In the genomic region with DNA sequence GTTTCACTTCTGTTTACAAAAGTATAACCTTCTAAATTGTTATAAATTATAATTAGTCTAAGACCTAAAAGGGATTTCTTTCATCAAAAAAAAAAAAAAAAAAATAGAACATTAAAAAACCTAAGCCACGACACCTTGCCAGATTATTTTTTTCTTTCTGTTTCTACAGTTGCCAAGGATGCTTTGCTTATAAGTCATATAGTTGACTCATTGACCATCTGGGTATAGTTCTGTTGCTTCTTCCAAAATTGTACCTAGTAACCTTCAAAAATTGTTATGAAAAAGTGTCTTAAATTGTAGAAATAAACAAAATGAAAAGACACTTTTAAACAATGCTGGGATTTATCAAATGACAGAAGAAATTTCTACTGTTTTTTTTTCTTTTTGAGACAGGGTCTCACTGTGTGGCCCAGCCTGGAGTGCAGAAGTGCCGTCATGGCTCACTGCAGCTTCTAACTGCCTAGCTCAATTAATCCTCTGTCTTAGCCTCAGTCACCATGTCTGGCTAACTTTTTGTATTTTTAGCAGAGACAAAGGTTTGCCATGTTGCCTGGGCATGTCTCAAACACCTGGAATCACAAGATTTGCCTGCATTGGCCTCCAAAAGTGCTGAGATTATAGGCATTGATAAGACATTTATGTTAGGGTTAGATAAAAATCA, we compare ENCODE assay signal across 11 cellular contexts. TPM values are rescaled to one million over a fixed set of nuclear protein-coding genes. Genes with fewer than 3 reads are reported as not detected.
"Had no signal": no experiment of that assay in that cellular context is flagged by ENCODE, and none has a peak within 500 bp of the region (broad histone marks: within the 10 kb centered on the region; RNA-seq: fewer than 3 reads in every experiment).

No MANE protein-coding gene starts in this region.

RNA-seq across cellular contexts. Expression of gene HSFY1, which starts 15.4 kb away (rescaled TPM):
- total RNA-seq: OCI-LY7, PC-3, PC-9, Peyer's patch, Right ventricle myocardium inferior, Right ventricle myocardium superior, RPMI7951, SJCRH30, SJSA1, SK-MEL-5 had no signal
- polyA plus RNA-seq: SK-N-SH had no signal
